ENCODE assay signal across 1 cellular context in the genomic region with DNA sequence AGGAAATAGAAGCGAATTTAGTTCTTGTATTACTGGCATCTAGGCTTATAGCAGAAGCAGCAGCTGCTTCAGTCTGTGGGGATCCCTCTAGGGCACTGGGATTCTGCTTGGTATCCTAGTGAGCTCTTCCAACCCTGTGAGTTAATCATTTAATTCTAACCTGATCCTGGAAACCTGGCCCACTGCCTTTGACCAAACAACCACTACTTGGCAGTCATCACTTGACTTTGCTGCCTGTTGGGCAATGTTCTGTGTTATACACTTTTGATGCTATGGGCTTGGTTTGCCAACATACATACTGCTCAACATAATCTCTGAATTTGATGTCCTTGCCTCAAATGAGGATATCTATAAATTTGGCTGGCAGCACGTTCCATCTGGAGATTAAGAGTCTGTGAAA.
TF ChIP-seq lines count a peak whose summit lies in the region.

No MANE protein-coding gene starts in this region.

TF ChIP-seq in HepG2, 621 proteins besides CTCF, POLR2A, EP300 and RAD21 (continued from another document):
- TF ChIP-seq SNRNP70 (IDR thresholded peaks at IDR 0.05; ENCODE audit: low read depth, low read length), result no peak
- no peak for TF ChIP-seq NBN (conservative IDR thresholded peaks at IDR 0.05)
- no peak for TF ChIP-seq MEIS1 (CRISPR knock-in tag; IDR thresholded peaks at IDR 0.05; ENCODE audit: borderline replicate concordance)
- TF ChIP-seq, protein P1, sequence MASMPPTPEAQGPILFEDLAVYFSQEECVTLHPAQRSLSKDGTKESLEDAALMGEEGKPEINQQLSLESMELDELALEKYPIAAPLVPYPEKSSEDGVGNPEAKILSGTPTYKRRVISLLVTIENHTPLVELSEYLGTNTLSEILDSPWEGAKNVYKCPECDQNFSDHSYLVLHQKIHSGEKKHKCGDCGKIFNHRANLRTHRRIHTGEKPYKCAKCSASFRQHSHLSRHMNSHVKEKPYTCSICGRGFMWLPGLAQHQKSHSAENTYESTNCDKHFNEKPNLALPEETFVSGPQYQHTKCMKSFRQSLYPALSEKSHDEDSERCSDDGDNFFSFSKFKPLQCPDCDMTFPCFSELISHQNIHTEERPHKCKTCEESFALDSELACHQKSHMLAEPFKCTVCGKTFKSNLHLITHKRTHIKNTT (CRISPR knock-in tag; IDR thresholded peaks at IDR 0.05), result no peak
- TF ChIP-seq ZNF782 (CRISPR knock-in tag; IDR thresholded peaks at IDR 0.05; ENCODE audit: borderline replicate concordance), result no peak
- no peak for TF ChIP-seq PCBP2 (optimal IDR thresholded peaks at IDR 0.05; ENCODE audit: low read depth, low read length, poor library complexity, severe bottlenecking)
- TF ChIP-seq ZNF282 (IDR thresholded peaks at IDR 0.05; ENCODE audit: partially characterized antibody), result no peak
- no peak for TF ChIP-seq ZNF678 (CRISPR knock-in tag; IDR thresholded peaks at IDR 0.05)
